ENCODE assay signal across 10 cellular contexts in the genomic region with DNA sequence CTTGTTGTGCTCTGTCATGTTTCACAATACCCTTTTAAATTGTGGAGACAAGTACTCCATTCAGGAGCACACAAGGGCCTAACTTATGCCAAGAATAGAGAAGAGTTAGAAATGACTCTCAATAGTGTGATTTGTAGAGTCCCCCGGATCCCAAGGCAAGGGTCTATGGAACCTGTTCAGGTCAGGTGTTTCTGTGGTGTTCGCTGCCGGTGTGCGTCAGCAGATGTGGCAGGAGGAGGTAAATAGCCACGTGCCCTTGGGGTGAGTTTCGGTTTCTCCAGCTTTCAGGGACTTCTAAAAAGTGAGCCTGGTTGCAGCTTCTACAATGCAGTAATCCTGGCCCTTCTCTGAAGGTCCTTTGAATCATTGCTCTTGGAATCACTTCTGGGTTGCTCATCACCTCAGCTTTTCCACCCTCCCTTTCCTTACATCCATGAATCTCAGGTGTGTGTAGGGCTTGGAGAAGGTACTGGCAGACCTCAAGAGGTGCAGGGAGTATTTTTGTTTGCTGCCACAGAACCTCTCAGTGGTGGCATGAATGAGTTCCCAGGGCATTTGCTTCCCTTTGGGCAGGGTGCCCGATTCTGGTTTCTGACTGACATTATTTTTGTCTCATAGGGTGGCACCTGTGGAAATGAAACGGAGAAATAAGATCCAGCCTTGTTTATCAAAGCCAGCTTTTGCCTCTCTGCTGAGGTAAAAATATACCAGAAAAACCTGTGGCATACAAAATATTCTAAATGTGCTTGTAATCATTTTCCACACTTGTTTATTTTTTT. TPM values are rescaled to one million over a fixed set of nuclear protein-coding genes. Genes with fewer than 3 reads are reported as not detected.
DNase-seq lines count a peak whose midpoint lies in the region; ATAC-seq, FAIRE-seq and TF ChIP-seq lines count a peak whose summit lies in the region.
"Had no signal": no experiment of that assay in that cellular context is flagged by ENCODE, and none has a peak within 500 bp of the region (broad histone marks: within the 10 kb centered on the region; RNA-seq: fewer than 3 reads in every experiment).

No MANE protein-coding gene starts in this region.

- DNase-seq in DMS 273 (lab: John Stamatoyannopoulos, UW; ENCODE audit: unreplicated experiment) (peak; percentile 42), DMS 273 treated with DMSO at 0.1 percent for 48 hours (lab: John Stamatoyannopoulos, UW) (no peak), cerebellum (ENCODE audit: low spot score) (peak; percentile 11), gastrocnemius medialis (peak; percentile 47 to 61), NCI-H510A treated with DMSO at 0.1 percent for 48 hours (lab: John Stamatoyannopoulos, UW) (no peak), H54 (ENCODE audit: insufficient read length, low spot score) (no peak), DMS153 (lab: John Stamatoyannopoulos, UW) (no peak)
- DNase-seq: NCI-H2029 treated with DMSO at 0.1 percent for 48 hours had no signal

- TF ChIP-seq POLR2A in gastrocnemius medialis (IDR thresholded peaks at IDR 0.05) (no peak), H54 (IDR thresholded peaks at IDR 0.05; ENCODE audit: low read depth, low read length) (no peak)

- H3K4me3 ChIP-seq in gastrocnemius medialis = no peak overlapping the region

- H3K4me1 ChIP-seq in gastrocnemius medialis = peaks cover 31 to 38% of the 10 kb centered on the region in 2 donors

- H3K9me3 ChIP-seq in gastrocnemius medialis = no peaks in the 10 kb centered on the region

- FAIRE-seq in H54 (lab: Jason Lieb, UNC) = no peak

- no peaks in the 10 kb centered on the region for H3K27me3 ChIP-seq in gastrocnemius medialis

- in situ Hi-C loops in gastrocnemius medialis (cut with MboI; ENCODE audit: low sequenced_read_pairs in 4 of 4) = no loop called here

- H3K36me3 ChIP-seq in gastrocnemius medialis = no peaks in the 10 kb centered on the region

- peak overlapping the region in 3 of 4 donors; percentile 53 to 66 (median 65) for H3K27ac ChIP-seq in gastrocnemius medialis
- H3K27ac ChIP-seq: 22Rv1 had no signal

- peak; percentile 78 for ATAC-seq in HG03095 (IDR thresholded peaks at IDR 0.05; ENCODE audit: unreplicated experiment)
- ATAC-seq in gastrocnemius medialis = peak; percentile 74 to 84

- TF ChIP-seq CTCF in gastrocnemius medialis (IDR thresholded peaks at IDR 0.05 in 4 of 5, conservative IDR thresholded peaks at IDR 0.05 in 1 of 5) = no peak

- intact Hi-C loops in gastrocnemius medialis (cut with DNase I; ENCODE audit: low total_unique reads) = no loop called here

RNA-seq across cellular contexts. Expression of a gene that starts 7.3 kb away (rescaled TPM):
- total RNA-seq in cerebellum = 19.8 TPM
- total RNA-seq in gastrocnemius medialis = 10 to 100 TPM in 2 of 4 donors, 1 to 10 TPM in 2; 7.4 to 15.0 (median 11.3) TPM

Comparison
In these comparisons a context has a peak if more than half of its experiments do, and no peak if none do; other contexts are left out.
1. DNase-seq: peak in DMS 273 (single experiment), cerebellum (single experiment) and gastrocnemius medialis (2 of 2); none in DMS 273 treated with DMSO at 0.1 percent for 48 hours (single experiment), NCI-H510A treated with DMSO at 0.1 percent for 48 hours (single experiment), H54 (single experiment) and DMS153 (single experiment).